Comparison of ENCODE assay signal across 13 cellular contexts in the genomic region with DNA sequence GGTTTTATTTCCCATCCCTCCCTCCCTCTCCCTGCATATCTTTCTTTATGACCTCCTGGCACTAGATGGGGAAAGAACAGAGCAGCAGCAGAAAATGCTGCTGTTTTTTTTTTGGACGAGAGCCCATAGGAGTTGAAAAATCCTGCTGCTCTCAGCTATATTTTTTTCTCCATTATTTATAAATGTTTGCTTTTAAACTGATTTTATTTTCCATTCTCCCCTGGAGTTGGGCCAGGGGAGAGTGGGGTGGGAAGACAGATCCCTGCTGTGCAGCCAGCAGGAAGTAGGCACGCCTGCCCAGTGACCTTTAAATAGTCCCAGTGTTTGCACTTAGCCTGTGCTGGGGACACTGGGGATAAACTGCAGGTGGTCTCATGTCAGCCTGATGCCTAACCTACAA. TPM values are rescaled to one million over a fixed set of nuclear protein-coding genes. Genes with fewer than 3 reads are reported as not detected.
DNase-seq lines count a peak whose midpoint lies in the region; ATAC-seq and TF ChIP-seq lines count a peak whose summit lies in the region.
"Had no signal": no experiment of that assay in that cellular context is flagged by ENCODE, and none has a peak within 500 bp of the region (broad histone marks: within the 10 kb centered on the region; RNA-seq: fewer than 3 reads in every experiment).

No MANE protein-coding gene starts in this region.

- H3K27ac Mint-ChIP-seq in WTC11, result no peak overlapping the region

- H3K36me3 ChIP-seq in heart left ventricle (peaks cover 0 to 98% (median 69%) of the 10 kb centered on the region in 9 donors), ovary (no peaks in the 10 kb centered on the region)

- 27 to 50% (median 35%) methylated on average over 2 of the region's 2 CpGs for WGBS in heart left ventricle, 4 donors
- WGBS in ovary, 3 donors, result 1 to 3% (median 2%) methylated on average over 2 of the region's 2 CpGs

- no peaks in the 10 kb centered on the region for H3K9me3 Mint-ChIP-seq in WTC11

- no peaks in the 10 kb centered on the region for H3K27me3 Mint-ChIP-seq in WTC11 (ENCODE audit: low read depth)

- ATAC-seq in WTC11 (no peak), heart left ventricle (peak; percentile 66 to 90 (median 78)), HG02678 (IDR thresholded peaks at IDR 0.05; ENCODE audit: unreplicated experiment) (no peak), HG03378 (IDR thresholded peaks at IDR 0.05; ENCODE audit: unreplicated experiment) (no peak), HG03342 (IDR thresholded peaks at IDR 0.05; ENCODE audit: unreplicated experiment) (no peak)

- intact Hi-C loops in heart left ventricle (cut with DNase I) (no loop called here), ovary (cut with DNase I) (no loop called here)

- H3K4me3 Mint-ChIP-seq in WTC11, result no peak overlapping the region

- H3K9me3 ChIP-seq in heart left ventricle (no peaks in the 10 kb centered on the region), ovary (no peaks in the 10 kb centered on the region)
- H3K9me3 ChIP-seq: BE2C had no signal

- H3K4me1 ChIP-seq in heart left ventricle (peaks cover 3 to 24% (median 17%) of the 10 kb centered on the region in 12 donors), ovary (ENCODE audit: insufficient read depth) (peaks cover 26% of the 10 kb centered on the region)
- H3K4me1 ChIP-seq: BE2C had no signal

- TF ChIP-seq CTCF in C4-2B (conservative IDR thresholded peaks at IDR 0.05) (no peak), WTC11 (IDR thresholded peaks at IDR 0.05) (no peak), heart left ventricle (IDR thresholded peaks at IDR 0.05) (no peak), ovary (IDR thresholded peaks at IDR 0.05) (no peak)

- no peak for DNase-seq in WTC11 (ENCODE audit: low spot score)
- peak in 1 of 5 donors; percentile 29 for DNase-seq in heart left ventricle
- DNase-seq in ovary, result peak; percentile 36 to 73 (median 60)
- DNase-seq in activated gamma-delta T cell (lab: John Stamatoyannopoulos, UW), result no peak
- DNase-seq: activated CD8-positive, alpha-beta memory T cell treated with anti-CD3 and anti-CD28 coated beads for 24 hours; anterior cingulate cortex; BE2C; NCI-H526 treated with DMSO at 0.1 percent for 48 hours; SW 1271 had no signal

- H3K4me1 Mint-ChIP-seq in WTC11, result peaks cover 8% of the 10 kb centered on the region

- H3K36me3 Mint-ChIP-seq in WTC11, result peaks cover 52% of the 10 kb centered on the region

- POLR2A ChIA-PET in WTC11 (lab: Charles Lee), result no interaction called here

- H3K27ac ChIP-seq in C4-2B, result peak overlapping the region; percentile 35
- H3K27ac ChIP-seq in heart left ventricle, result peak overlapping the region in 11 of 12 donors; percentile 12 to 68 (median 50)
- peak overlapping the region; percentile 54 to 72 for H3K27ac ChIP-seq in ovary

- no peak for TF ChIP-seq EP300 in ovary (IDR thresholded peaks at IDR 0.05)

- TF ChIP-seq POLR2A in heart left ventricle (IDR thresholded peaks at IDR 0.05) (no peak), ovary (IDR thresholded peaks at IDR 0.05) (no peak)

- H3K4me3 ChIP-seq in heart left ventricle (no peak overlapping the region), ovary (no peak overlapping the region)

- CTCF ChIA-PET in WTC11 (lab: Charles Lee), result interaction anchor here (1.0 kb wide), 2 partner anchors 8 to 100 kb away, joined by 3 to 4 read pairs; no protein-coding TSS in a partner anchor

- H3K27me3 ChIP-seq in heart left ventricle (no peaks in the 10 kb centered on the region), ovary (no peaks in the 10 kb centered on the region)
- H3K27me3 ChIP-seq: BE2C had no signal

TF ChIP-seq in WTC11, 78 proteins besides CTCF, POLR2A, EP300 and RAD21:
- TF ChIP-seq ESRRA (CRISPR knock-in tag; IDR thresholded peaks at IDR 0.05; ENCODE audit: borderline replicate concordance), result no peak
- peak; percentile 62; the same call in 1 of the 2 replicates for TF ChIP-seq ZNF423 (CRISPR knock-in tag; IDR thresholded peaks at IDR 0.05)
TF ChIP-seq in WTC11: peak in this region for 1.

RNA-seq across cellular contexts. Expression of a gene that starts 17.4 kb away (rescaled TPM):
- 23.2 to 28.1 TPM (median 25.2 TPM) in 3 replicates for total RNA-seq in WTC11 (2021)
- total RNA-seq in heart left ventricle, result 10 to 100 TPM; 12.5 to 48.7 (median 16.3) TPM
- 1 to 10 TPM; 2.7 to 6.1 TPM for polyA plus RNA-seq in heart left ventricle
- 100 to 1,000 TPM in 1 of 7 donors, 10 to 100 TPM in 6; 27.8 to 102 (median 84.5) TPM for total RNA-seq in ovary
- polyA plus RNA-seq in ovary, result 10 to 100 TPM; 12.6 to 19.0 TPM

RNA-seq across cellular contexts. Expression of a gene that starts 37.5 kb away (rescaled TPM):
- 1.2 to 1.3 TPM (median 1.2 TPM) in 3 replicates for total RNA-seq in WTC11 (2021)
- 1 to 10 TPM in 1 of 9 donors, under 1 TPM in 7, not detected in 1; 0.19 to 1.3 (median 0.34) TPM for total RNA-seq in heart left ventricle
- polyA plus RNA-seq in heart left ventricle, result under 1 TPM; 0.21 to 0.34 TPM
- total RNA-seq in ovary, result 1 to 10 TPM in 6 of 7 donors, under 1 TPM in 1; 0.92 to 4.1 (median 3.6) TPM
- 1 to 10 TPM; 3.7 to 3.9 TPM for polyA plus RNA-seq in ovary

Comparison
In these comparisons a context has a peak if more than half of its experiments do, and no peak if none do; other contexts are left out.
1. ATAC-seq: peak in heart left ventricle (4 of 4); none in WTC11 (single experiment), HG02678 (single experiment), HG03378 (single experiment) and HG03342 (single experiment).
2. DNase-seq: peak in ovary (5 of 5); none in WTC11 (single experiment) and activated gamma-delta T cell (single experiment).
3. Peak in every context shown above with its lines, with median percentiles within 50 percentile points of each other: H3K27ac ChIP-seq.